ENCODE assay signal across 15 cellular contexts in genomic region chr12:69042970-69043369, GRCh38.
DNase-seq lines count a peak whose midpoint lies in the region; ATAC-seq and TF ChIP-seq lines count a peak whose summit lies in the region.
"Had no signal": no experiment of that assay in that cellular context is flagged by ENCODE, and none has a peak within 500 bp of the region (broad histone marks: within the 10 kb centered on the region; RNA-seq: fewer than 3 reads in every experiment).

No MANE protein-coding gene starts in this region.

- H3K9me3 ChIP-seq in body of pancreas (no peaks in the 10 kb centered on the region), lung (ENCODE audit: control insufficient read depth in 2 of 2, insufficient read depth in 1 of 2, low read length in 1 of 2) (no peaks in the 10 kb centered on the region)
- no peaks in the 10 kb centered on the region for H3K9me3 ChIP-seq in effector memory CD4-positive, alpha-beta T cell (ENCODE audit: control insufficient read depth, low read length)

- H3K27ac Mint-ChIP-seq in activated T-cell treated with anti-CD3 and anti-CD28 coated beads, Interleukin-2, amount 50 U/mL, for 72 hours, result no peak overlapping the region
- H3K27ac Mint-ChIP-seq: activated CD4-positive, alpha-beta T cell treated with anti-CD3 and anti-CD28 coated beads, Interleukin-2, amount 10 ng/mL, durations not matched to agents 24 days and 14 days; IgD-negative memory B cell; immature natural killer cell; naive thymus-derived CD4-positive, alpha-beta T cell had no signal

- H3K36me3 Mint-ChIP-seq in activated T-cell treated with anti-CD3 and anti-CD28 coated beads, Interleukin-2, amount 50 U/mL, for 72 hours (ENCODE audit: insufficient read depth in 2 of 2), result no peaks in the 10 kb centered on the region
- H3K36me3 Mint-ChIP-seq: immature natural killer cell; naive thymus-derived CD4-positive, alpha-beta T cell had no signal

- TF ChIP-seq CTCF in body of pancreas (IDR thresholded peaks at IDR 0.05), result no peak
- TF ChIP-seq CTCF in lung (IDR thresholded peaks at IDR 0.05; ENCODE audit: control extremely low read depth, extremely low read depth), result no peak

- H3K27me3 ChIP-seq in body of pancreas (no peaks in the 10 kb centered on the region), lung (ENCODE audit: control insufficient read depth, insufficient read depth) (no peaks in the 10 kb centered on the region)
- no peaks in the 10 kb centered on the region for H3K27me3 ChIP-seq in effector memory CD4-positive, alpha-beta T cell (replicated peaks; ENCODE audit: control insufficient read depth, insufficient read depth, low read length, poor library complexity, severe bottlenecking)

- no peak overlapping the region for H3K4me3 ChIP-seq in body of pancreas
- H3K4me3 ChIP-seq in lung, result no peak overlapping the region
- no peak overlapping the region for H3K4me3 ChIP-seq in effector memory CD4-positive, alpha-beta T cell (ENCODE audit: insufficient read depth, low read depth, low read length, poor library complexity, severe bottlenecking)

- H3K27me3 Mint-ChIP-seq in activated T-cell treated with anti-CD3 and anti-CD28 coated beads, Interleukin-2, amount 50 U/mL, for 72 hours (ENCODE audit: low read depth), result peaks cover 22% of the 10 kb centered on the region
- H3K27me3 Mint-ChIP-seq: activated CD4-positive, alpha-beta T cell treated with anti-CD3 and anti-CD28 coated beads, Interleukin-2, amount 10 ng/mL, durations not matched to agents 24 days and 14 days had no signal

- peak; percentile 72 for ATAC-seq in body of pancreas
- ATAC-seq in lung (ENCODE audit: insufficient read depth, low FRiP score), result no peak
- no peak for ATAC-seq in GM19035 (IDR thresholded peaks at IDR 0.05; ENCODE audit: unreplicated experiment)
- ATAC-seq in HG02678 (IDR thresholded peaks at IDR 0.05; ENCODE audit: unreplicated experiment), result no peak
- no peak for ATAC-seq in activated T-cell treated with anti-CD3 and anti-CD28 coated beads, Interleukin-2, amount 50 U/mL, for 72 hours (replicated peaks in 1 of 2)
- ATAC-seq: naive thymus-derived CD4-positive, alpha-beta T cell had no signal

- no peak overlapping the region for H3K4me3 Mint-ChIP-seq in activated T-cell treated with anti-CD3 and anti-CD28 coated beads, Interleukin-2, amount 50 U/mL, for 72 hours
- H3K4me3 Mint-ChIP-seq: activated CD4-positive, alpha-beta T cell treated with anti-CD3 and anti-CD28 coated beads, Interleukin-2, amount 10 ng/mL, durations not matched to agents 24 days and 14 days; IgD-negative memory B cell; immature natural killer cell; naive thymus-derived CD4-positive, alpha-beta T cell had no signal

- intact Hi-C loops in body of pancreas (cut with DNase I), result no loop called here

- peaks cover 10% of the 10 kb centered on the region for H3K4me1 Mint-ChIP-seq in activated T-cell treated with anti-CD3 and anti-CD28 coated beads, Interleukin-2, amount 50 U/mL, for 72 hours (ENCODE audit: low read depth)
- H3K4me1 Mint-ChIP-seq: immature natural killer cell; naive thymus-derived CD4-positive, alpha-beta T cell had no signal

- 70 to 76% methylated on average over 4 of the region's 4 CpGs for WGBS in body of pancreas, 2 donors
- WGBS in lung, 2 donors, result 72 to 82% methylated on average over 4 of the region's 4 CpGs

- H3K9me3 Mint-ChIP-seq in activated T-cell treated with anti-CD3 and anti-CD28 coated beads, Interleukin-2, amount 50 U/mL, for 72 hours, result no peaks in the 10 kb centered on the region
- H3K9me3 Mint-ChIP-seq: immature natural killer cell had no signal

- no peaks in the 10 kb centered on the region for H3K36me3 ChIP-seq in body of pancreas (replicated peaks in 1 of 2; ENCODE audit: insufficient read depth in 1 of 2, low read depth in 2 of 2)
- no peaks in the 10 kb centered on the region for H3K36me3 ChIP-seq in lung (ENCODE audit: control insufficient read depth in 2 of 2, insufficient read depth in 2 of 2, low read length in 2 of 2)
- H3K36me3 ChIP-seq in effector memory CD4-positive, alpha-beta T cell (ENCODE audit: control insufficient read depth, insufficient read depth, low read length), result no peaks in the 10 kb centered on the region

- H3K4me1 ChIP-seq in body of pancreas (no peaks in the 10 kb centered on the region), lung (ENCODE audit: control insufficient read depth in 2 of 2, insufficient read depth in 2 of 2, low read length in 2 of 2) (peaks cover 0 to 3% of the 10 kb centered on the region in 2 donors)
- no peaks in the 10 kb centered on the region for H3K4me1 ChIP-seq in effector memory CD4-positive, alpha-beta T cell (ENCODE audit: control insufficient read depth, insufficient read depth, low read length, poor library complexity, severe bottlenecking)

- TF ChIP-seq POLR2A in body of pancreas (IDR thresholded peaks at IDR 0.05), result no peak

- DNase-seq in DMS53 treated with DMSO at 0.1 percent for 48 hours (lab: John Stamatoyannopoulos, UW; ENCODE audit: unreplicated experiment), result peak; percentile 18
- peak; percentile 5 for DNase-seq in NCI-H1417 treated with DMSO at 0.1 percent for 48 hours (lab: John Stamatoyannopoulos, UW)
- peak in 2 of 4 donors; percentile 4 to 26 for DNase-seq in body of pancreas
- DNase-seq in lung (ENCODE audit: low spot score), result peak; percentile 36
- no peak for DNase-seq in effector memory CD4-positive, alpha-beta T cell
- DNase-seq in activated T-cell treated with anti-CD3 and anti-CD28 coated beads, Interleukin-2, amount 50 U/mL, for 72 hours, result no peak
- DNase-seq: activated CD4-positive, alpha-beta T cell treated with anti-CD3 and anti-CD28 coated beads, Interleukin-2, amount 10 ng/mL, durations not matched to agents 24 days and 14 days; activated gamma-delta T cell; effector CD8-positive, alpha-beta T cell; immature natural killer cell; mammary epithelial cell; naive thymus-derived CD4-positive, alpha-beta T cell had no signal

- H3K27ac ChIP-seq in body of pancreas (no peak overlapping the region), lung (ENCODE audit: low read depth in 1 of 2, low read length in 1 of 2) (no peak overlapping the region)
- no peak overlapping the region for H3K27ac ChIP-seq in effector memory CD4-positive, alpha-beta T cell (ENCODE audit: insufficient read depth, low read length, poor library complexity, severe bottlenecking)

Comparison
In these comparisons a context has a peak if more than half of its experiments do, and no peak if none do; other contexts are left out.
1. DNase-seq: peak in DMS53 treated with DMSO at 0.1 percent for 48 hours (single experiment), NCI-H1417 treated with DMSO at 0.1 percent for 48 hours (single experiment) and lung (single experiment); none in effector memory CD4-positive, alpha-beta T cell (0 of 3) and activated T-cell treated with anti-CD3 and anti-CD28 coated beads, Interleukin-2, amount 50 U/mL, for 72 hours (0 of 2).